In the genomic region with DNA sequence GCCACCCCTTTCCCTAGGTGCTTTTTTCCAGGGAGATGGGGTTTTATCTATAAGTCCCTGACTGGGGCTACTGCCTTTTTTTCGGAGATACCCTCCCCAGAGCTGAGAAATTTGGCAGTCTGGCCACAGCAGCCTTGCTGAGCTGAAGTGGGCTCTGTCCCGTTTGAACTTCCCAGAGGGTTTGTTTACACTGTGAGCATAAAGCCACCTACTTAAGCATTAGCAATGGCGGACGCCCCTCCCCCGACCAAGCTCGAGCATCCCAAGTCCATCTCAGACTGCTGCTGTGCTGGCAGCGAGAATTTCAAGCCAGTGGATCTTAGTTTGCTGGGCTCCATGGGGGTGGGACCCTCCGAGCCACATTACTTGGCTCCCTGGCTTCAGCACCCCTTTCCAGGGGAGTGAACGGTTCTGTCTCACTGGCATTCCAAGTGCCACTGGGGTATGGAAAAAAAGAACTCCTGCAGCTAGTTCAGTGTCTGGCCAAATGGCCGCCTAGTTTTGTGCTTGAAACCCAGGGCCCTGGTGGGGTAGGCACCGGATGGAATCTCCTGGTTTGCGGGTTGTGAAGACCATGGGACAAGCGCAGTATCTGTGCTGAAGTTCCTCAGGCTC, we compare ENCODE assay signal across 20 cellular contexts.
"Had no signal": no experiment of that assay in that cellular context is flagged by ENCODE, and none has a peak within 500 bp of the region (broad histone marks: within the 10 kb centered on the region; RNA-seq: fewer than 3 reads in every experiment).

No MANE protein-coding gene starts in this region.

- H3K36me3 Mint-ChIP-seq: naive B cell had no signal

- DNase-seq: colonic mucosa; dermis blood vessel endothelial cell; effector CD4-positive, alpha-beta T cell; foreskin melanocyte; head of caudate nucleus; hippocampal formation; left colon; left ventricle myocardium superior; mesenchymal stem cell; naive B cell; small intestine; stimulated activated CD4-positive, alpha-beta T cell treated with anti-CD3 and anti-CD28 coated beads, Interleukin-12 subunit alpha, Interleukin-12 subunit beta, amount 100 ng/mL, for 4 hours; stimulated activated naive CD8-positive, alpha-beta T cell treated with anti-CD3 and anti-CD28 coated beads, Interleukin-15, Interleukin-2, amounts not matched to agents 100 U/mL and 50 U/mL, for 24 hours; tibial artery; upper lobe of left lung; uterus had no signal

- H3K36me3 ChIP-seq: colonic mucosa, neutrophil, right atrium auricular region, tibial artery, upper lobe of left lung, uterus had no signal

- H3K9me3 ChIP-seq: colonic mucosa, neutrophil, right atrium auricular region, tibial artery, upper lobe of left lung, uterus had no signal

- H3K27me3 ChIP-seq: colonic mucosa, neutrophil, right atrium auricular region, tibial artery, upper lobe of left lung, uterus had no signal

- H3K4me3 Mint-ChIP-seq: naive B cell, nephron had no signal

- H3K4me3 ChIP-seq: colonic mucosa, lung, right atrium auricular region, tibial artery, upper lobe of left lung, uterus had no signal

- H3K4me1 ChIP-seq: colonic mucosa, right atrium auricular region, tibial artery, upper lobe of left lung, uterus had no signal

- ATAC-seq: left colon; left ventricle myocardium superior; stimulated activated naive CD8-positive, alpha-beta T cell treated with anti-CD3 and anti-CD28 coated beads, Interleukin-15, Interleukin-2, amounts not matched to agents 100 U/mL and 50 U/mL, for 24 hours had no signal

- H3K27ac ChIP-seq: colonic mucosa, neutrophil, right atrium auricular region, tibial artery, upper lobe of left lung, uterus had no signal

- H3K27ac Mint-ChIP-seq: naive B cell, nephron had no signal

- H3K4me1 Mint-ChIP-seq: naive B cell, nephron had no signal
